ENCODE assay signal across 23 cellular contexts in the genomic region with DNA sequence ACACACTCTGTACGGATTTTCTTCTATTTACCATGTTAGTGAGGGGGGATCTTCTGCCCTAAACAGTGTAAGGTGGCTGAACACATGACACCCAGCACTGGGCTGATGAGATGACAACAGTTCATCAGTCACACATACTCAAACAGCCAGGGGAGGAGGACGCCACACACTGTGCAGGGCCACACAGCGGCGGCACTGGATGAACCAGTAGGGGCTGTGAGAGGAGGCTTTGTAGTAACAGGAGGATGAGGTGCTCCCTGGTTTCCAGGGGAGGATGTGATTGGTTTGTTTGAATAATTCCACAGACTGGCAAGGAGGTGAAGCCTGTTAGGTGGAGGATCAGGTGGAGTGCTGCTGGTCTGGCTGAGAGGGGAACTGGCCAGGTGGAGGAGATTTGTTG.
"Had no signal": no experiment of that assay in that cellular context is flagged by ENCODE, and none has a peak within 500 bp of the region (broad histone marks: within the 10 kb centered on the region; RNA-seq: fewer than 3 reads in every experiment).

No MANE protein-coding gene starts in this region.

- H3K36me3 ChIP-seq: ascending aorta, SJCRH30, WERI-Rb-1 had no signal

- H3K4me3 Mint-ChIP-seq: activated CD8-positive, alpha-beta T cell treated with anti-CD3 and anti-CD28 coated beads, Interleukin-2, amount 10 ng/mL, durations not matched to agents 7 days and 5 days; activated naive CD8-positive, alpha-beta T cell treated with anti-CD3 and anti-CD28 coated beads, Interleukin-2, amount 50 U/mL, for 24 hours; central memory CD8-positive, alpha-beta T cell had no signal

- H3K4me3 ChIP-seq: ascending aorta, body of pancreas, SJCRH30 had no signal

- H3K9me2 ChIP-seq: SK-N-SH had no signal

- H3K4me2 ChIP-seq: SK-N-SH had no signal

- H3K4me1 Mint-ChIP-seq: central memory CD8-positive, alpha-beta T cell had no signal

- H3K9ac ChIP-seq: SK-N-SH had no signal

- H3K27me3 ChIP-seq: ascending aorta, body of pancreas, SJCRH30 had no signal

- H3K9me3 Mint-ChIP-seq: activated naive CD8-positive, alpha-beta T cell treated with anti-CD3 and anti-CD28 coated beads, Interleukin-2, amount 50 U/mL, for 24 hours; central memory CD8-positive, alpha-beta T cell had no signal

- H3K27ac ChIP-seq: ascending aorta, body of pancreas, SJCRH30, WERI-Rb-1 had no signal

- H3K27ac Mint-ChIP-seq: activated CD8-positive, alpha-beta T cell treated with anti-CD3 and anti-CD28 coated beads, Interleukin-2, amount 10 ng/mL, durations not matched to agents 7 days and 5 days; activated naive CD8-positive, alpha-beta T cell treated with anti-CD3 and anti-CD28 coated beads, Interleukin-2, amount 50 U/mL, for 24 hours had no signal

- ATAC-seq: activated CD4-positive, CD25-positive, alpha-beta regulatory T cell treated with anti-CD3 and anti-CD28 coated beads, Interleukin-2, amount 50 U/mL, for 24 hours; activated CD8-positive, alpha-beta T cell treated with anti-CD3 and anti-CD28 coated beads, Interleukin-2, amount 10 ng/mL, durations not matched to agents 7 days and 5 days; activated naive CD8-positive, alpha-beta T cell treated with anti-CD3 and anti-CD28 coated beads, Interleukin-2, amount 50 U/mL, for 24 hours; body of pancreas had no signal

- DNase-seq: activated CD4-positive, alpha-beta T cell treated with anti-CD3 and anti-CD28 coated beads for 4 hours; activated CD8-positive, alpha-beta memory T cell treated with anti-CD3 and anti-CD28 coated beads, Interleukin-2, amount 50 U/mL, for 48 hours; activated CD8-positive, alpha-beta T cell treated with anti-CD3 and anti-CD28 coated beads, Interleukin-2, amount 10 ng/mL, durations not matched to agents 7 days and 5 days; activated naive CD4-positive, alpha-beta T cell treated with anti-CD3 and anti-CD28 coated beads, Interleukin-2, amount 50 U/mL, for 16 hours; activated naive CD8-positive, alpha-beta T cell treated with anti-CD3 and anti-CD28 coated beads, Interleukin-2, amount 50 U/mL, for 24 hours; activated T-cell treated with anti-CD3 and anti-CD28 coated beads, Interleukin-2, amount 50 U/mL, for 1 hour; amniotic stem cell; body of pancreas; Karpas-422; MM.1S; NCI-H1105; NCI-H1436; NCI-H187; NCI-H2081; NCI-H446; NCI-H526; SJCRH30; SK-N-SH; T-helper 1 cell; WERI-Rb-1 had no signal

- H3K9me3 ChIP-seq: ascending aorta, body of pancreas, SK-N-SH had no signal
